Comparison of ENCODE assay signal across 9 cellular contexts in genomic region chrX:154775611-154776349, GRCh38. TPM values are rescaled to one million over a fixed set of nuclear protein-coding genes. Genes with fewer than 3 reads are reported as not detected.
A peak's percentile ranks its signal among the peaks of the same experiment; 100 is the strongest.
DNase-seq lines count a peak whose midpoint lies in the region; ATAC-seq, FAIRE-seq and TF ChIP-seq lines count a peak whose summit lies in the region.
"Had no signal": no experiment of that assay in that cellular context is flagged by ENCODE, and none has a peak within 500 bp of the region (broad histone marks: within the 10 kb centered on the region; RNA-seq: fewer than 3 reads in every experiment).

No MANE protein-coding gene starts in this region.

- no peak overlapping the region for H3K27ac Mint-ChIP-seq in activated T-helper 17 cell treated with anti-CD3 and anti-CD28 coated beads, Interleukin-2, amount 50 U/mL, for 72 hours

- POLR2A ChIA-PET in A673 (lab: Charles Lee; ENCODE audit: low non-redundant PET), result no interaction called here

- no peaks in the 10 kb centered on the region for H3K27me3 ChIP-seq in A673 (replicated peaks; ENCODE audit: insufficient read depth, low read depth, low read length, poor library complexity)

- no peaks in the 10 kb centered on the region for H3K9me3 Mint-ChIP-seq in activated T-helper 17 cell treated with anti-CD3 and anti-CD28 coated beads, Interleukin-2, amount 50 U/mL, for 72 hours

- H3K9me3 ChIP-seq in A673 (ENCODE audit: low read depth, low read length, poor library complexity, severe bottlenecking) (peaks cover 3% of the 10 kb centered on the region), kidney (ENCODE audit: control insufficient read depth in 1 of 2, low read length in 2 of 2) (no peaks in the 10 kb centered on the region)

- H3K36me3 Mint-ChIP-seq in activated T-helper 17 cell treated with anti-CD3 and anti-CD28 coated beads, Interleukin-2, amount 50 U/mL, for 72 hours (ENCODE audit: low read depth), result peaks cover 73% of the 10 kb centered on the region

- H3K36me3 ChIP-seq in A673 (ENCODE audit: insufficient read depth, low read length, poor library complexity, severe bottlenecking), result peaks cover 56% of the 10 kb centered on the region
- peaks cover 17 to 18% of the 10 kb centered on the region in 2 donors for H3K36me3 ChIP-seq in kidney (ENCODE audit: control insufficient read depth in 1 of 2, insufficient read depth in 2 of 2, low read length in 2 of 2)

- H3K27ac ChIP-seq in A673 (ENCODE audit: low read depth, low read length, poor library complexity, severe bottlenecking) (no peak overlapping the region), kidney (ENCODE audit: low read depth in 2 of 2, low read length in 2 of 2) (no peak overlapping the region)

- TF ChIP-seq CTCF in A673 (conservative IDR thresholded peaks at IDR 0.05; ENCODE audit: low read depth, low read length), result no peak
- TF ChIP-seq CTCF in kidney (IDR thresholded peaks at IDR 0.05; ENCODE audit: borderline replicate concordance, extremely low read depth, insufficient read depth), result no peak

- H3K4me3 ChIP-seq in A673 (ENCODE audit: low read depth, low read length, poor library complexity, severe bottlenecking) (no peak overlapping the region), kidney (ENCODE audit: low read length in 2 of 2) (no peak overlapping the region)

- peaks cover 13% of the 10 kb centered on the region for H3K4me1 Mint-ChIP-seq in activated T-helper 17 cell treated with anti-CD3 and anti-CD28 coated beads, Interleukin-2, amount 50 U/mL, for 72 hours

- peak; percentile 80 for ATAC-seq in activated T-helper 17 cell treated with anti-CD3 and anti-CD28 coated beads, Interleukin-2, amount 50 U/mL, for 72 hours (replicated peaks)

- no peak for FAIRE-seq in kidney (lab: Jason Lieb, UNC)

- H3K27me3 Mint-ChIP-seq in activated T-helper 17 cell treated with anti-CD3 and anti-CD28 coated beads, Interleukin-2, amount 50 U/mL, for 72 hours, result no peaks in the 10 kb centered on the region

- H3K4me1 ChIP-seq in A673 (ENCODE audit: insufficient read depth, low read length, poor library complexity, severe bottlenecking), result no peaks in the 10 kb centered on the region
- peaks cover 0 to 4% of the 10 kb centered on the region in 2 donors for H3K4me1 ChIP-seq in kidney (ENCODE audit: control insufficient read depth in 1 of 2, insufficient read depth in 1 of 2, low read depth in 1 of 2, low read length in 2 of 2)

- CTCF ChIA-PET in A673 (lab: Charles Lee), result no interaction called here

- peak overlapping the region; percentile 33 for H3K4me3 Mint-ChIP-seq in activated T-helper 17 cell treated with anti-CD3 and anti-CD28 coated beads, Interleukin-2, amount 50 U/mL, for 72 hours

- peak; percentile 12 for DNase-seq in A673 (ENCODE audit: low spot score)
- peak in 73 of 76 experiments; percentile 3 to 78 (median 52) for DNase-seq in HUDEP-2 (lab: John Stamatoyannopoulos, UW; ENCODE audit: unreplicated experiment in 76 of 76)
- DNase-seq in kidney, result peak; percentile 74
- no peak for DNase-seq in D341Med (ENCODE audit: low spot score)
- DNase-seq in NCI-H1417 treated with DMSO at 0.1 percent for 48 hours (lab: John Stamatoyannopoulos, UW), result no peak
- DNase-seq in DMS114 treated with DMSO at 0.1 percent for 48 hours (lab: John Stamatoyannopoulos, UW; ENCODE audit: unreplicated experiment), result no peak
- DNase-seq in NCI-H748 (lab: John Stamatoyannopoulos, UW; ENCODE audit: unreplicated experiment), result no peak

- intact Hi-C loops in A673 (cut with micrococcal nuclease; ENCODE audit: unreplicated experiment) (no loop called here), kidney (cut with DNase I) (no loop called here)

- no TSS peak for BruUV-seq in A673 (replicated peaks; lab: Mats Ljungman, UMichigan)

- H3K9ac ChIP-seq in kidney (ENCODE audit: low read length in 2 of 2), result no peak overlapping the region

RNA-seq across cellular contexts. Expression of gene DKC1, which starts 13.1 kb away (rescaled TPM):
- 138 and 158 TPM in 2 replicates for total RNA-seq in A673 (2021)
- 100 to 1,000 TPM in 1 of 2 donors, 10 to 100 TPM in 1; 72.8 to 142 TPM for total RNA-seq in activated T-helper 17 cell treated with anti-CD3 and anti-CD28 coated beads, Interleukin-2, amount 50 U/mL, for 72 hours
- total RNA-seq in kidney, result 35.7 TPM
- 21.7 TPM for polyA plus RNA-seq in kidney (ENCODE audit: insufficient read depth, low read depth, low replicate concordance)

RNA-seq across cellular contexts. Expression of gene GAB3, which starts 24.9 kb away (rescaled TPM):
- 0.09 and 0.31 TPM in 2 replicates for total RNA-seq in A673 (2021)
- total RNA-seq in activated T-helper 17 cell treated with anti-CD3 and anti-CD28 coated beads, Interleukin-2, amount 50 U/mL, for 72 hours, result 10 to 100 TPM; 12.1 to 13.5 TPM
- 6.4 TPM for total RNA-seq in kidney
- polyA plus RNA-seq in kidney (ENCODE audit: insufficient read depth, low read depth, low replicate concordance), result 0.95 TPM

RNA-seq across cellular contexts. Expression of gene MPP1, which starts 29.5 kb away (rescaled TPM):
- total RNA-seq in A673 (2021) (10.4 and 14.8 TPM in 2 replicates), kidney (47.0 TPM)
- 10 to 100 TPM; 17.1 to 17.7 TPM for total RNA-seq in activated T-helper 17 cell treated with anti-CD3 and anti-CD28 coated beads, Interleukin-2, amount 50 U/mL, for 72 hours
- polyA plus RNA-seq in kidney (ENCODE audit: insufficient read depth, low read depth, low replicate concordance), result 76.4 TPM

RNA-seq across cellular contexts. Expression of gene SMIM9, which starts 58.7 kb away (rescaled TPM):
- total RNA-seq in A673 (2021), result not detected in 2 replicates
- not detected for total RNA-seq in activated T-helper 17 cell treated with anti-CD3 and anti-CD28 coated beads, Interleukin-2, amount 50 U/mL, for 72 hours
- total RNA-seq in kidney, result not detected
- not detected for polyA plus RNA-seq in kidney (ENCODE audit: insufficient read depth, low read depth, low replicate concordance)
- total RNA-seq: HT1080 had no signal

Comparison
In these comparisons a context has a peak if more than half of its experiments do, and no peak if none do; other contexts are left out.
1. DNase-seq: peak in A673 (single experiment), HUDEP-2 (73 of 76) and kidney (single experiment); none in D341Med (single experiment), NCI-H1417 treated with DMSO at 0.1 percent for 48 hours (single experiment), DMS114 treated with DMSO at 0.1 percent for 48 hours (single experiment) and NCI-H748 (single experiment).